Comparison of ENCODE assay signal across 15 cellular contexts in the genomic region with DNA sequence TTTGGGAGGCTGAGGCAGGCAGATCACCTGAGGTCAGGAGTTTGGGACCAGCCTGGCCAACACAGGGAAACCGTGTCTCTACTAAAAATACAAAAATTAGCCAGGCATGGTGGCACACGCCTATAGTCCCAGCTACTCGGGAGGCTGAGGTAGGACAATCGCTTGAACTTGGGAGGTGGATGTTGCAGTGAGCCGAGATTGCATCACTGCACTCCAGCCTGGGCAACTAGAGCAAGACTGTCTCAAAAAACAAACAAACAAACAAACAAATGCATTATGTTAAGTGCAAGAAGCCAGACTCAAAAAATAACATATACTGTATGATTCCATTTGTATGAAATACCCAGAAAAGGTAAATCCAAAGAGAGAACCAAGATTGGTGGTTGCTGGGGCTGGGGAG. TPM values are rescaled to one million over a fixed set of nuclear protein-coding genes. Genes with fewer than 3 reads are reported as not detected.
"Had no signal": no experiment of that assay in that cellular context is flagged by ENCODE, and none has a peak within 500 bp of the region (broad histone marks: within the 10 kb centered on the region; RNA-seq: fewer than 3 reads in every experiment).

No MANE protein-coding gene starts in this region.

RNA-seq across cellular contexts. Expression of a gene that starts 8.9 kb away (rescaled TPM):
- total RNA-seq: activated naive CD4-positive, alpha-beta T cell treated with anti-CD3 and anti-CD28 coated beads for 36 hours; activated naive CD4-positive, alpha-beta T cell treated with anti-CD3 and anti-CD28 coated beads, Interleukin-2, amount 50 U/mL, for 72 hours; activated naive CD8-positive, alpha-beta T cell treated with anti-CD3 and anti-CD28 coated beads for 36 hours; activated naive CD8-positive, alpha-beta T cell treated with anti-CD3 and anti-CD28 coated beads, Interleukin-2, amount 10 ng/mL, durations not matched to agents 7 days and 5 days; activated T-cell treated with anti-CD3 and anti-CD28 coated beads, Interleukin-2, amount 50 U/mL, for 4 hours; activated T-cell treated with anti-CD3 and anti-CD28 coated beads, Interleukin-2, amount 50 U/mL, for 72 hours; activated T-helper 1 cell treated with anti-CD3 and anti-CD28 coated beads, Interleukin-12 subunit alpha, Interleukin-12 subunit beta, Interleukin-2, Interleukin-4 antibody, amounts not matched to agents 30 ng/mL and 10 ng/mL and 1 ng/mL, durations not matched to agents 14 hours and 24 hours and 36 hours; activated T-helper 17 cell treated with anti-CD3 and anti-CD28 coated beads, Interleukin-2, amount 50 U/mL, for 72 hours; activated T-helper 2 cell treated with anti-CD3 and anti-CD28 coated beads, Interferon-gamma antibody, Interleukin-2, Interleukin-4, amounts not matched to agents 10 μg/mL and 5 μg/mL and 100 μg/mL, durations not matched to agents 14 hours and 24 hours and 36 hours; adrenal gland; ascending aorta; astrocyte; bronchial epithelial cell; cardiac muscle cell; chondrocyte had no signal
- polyA plus RNA-seq: cardiac muscle cell had no signal
